Comparison of ENCODE assay signal across 2 cellular contexts in the genomic region with DNA sequence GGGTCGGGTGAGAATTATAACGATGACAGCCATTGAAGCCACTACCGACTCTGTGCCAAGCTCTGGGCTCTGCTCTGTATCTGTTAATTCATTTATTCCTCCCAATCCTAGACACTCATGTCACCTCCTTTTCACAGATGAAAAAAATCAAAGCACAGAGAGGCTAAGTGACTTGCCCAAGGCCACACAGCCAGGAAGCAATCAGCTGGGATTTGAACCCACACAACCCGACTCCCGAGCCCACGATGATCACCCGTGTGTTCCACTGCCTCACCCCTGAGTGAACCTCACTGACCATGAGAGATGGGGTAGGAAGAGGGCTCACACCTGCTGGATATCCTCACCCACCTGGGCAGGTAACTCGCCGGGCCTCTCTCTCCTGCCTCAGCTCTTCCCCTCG.
TF ChIP-seq lines count a peak whose summit lies in the region.

No MANE protein-coding gene starts in this region.

TF ChIP-seq in HepG2, 621 proteins besides CTCF, POLR2A, EP300 and RAD21:
- TF ChIP-seq ELF3 (CRISPR knock-in tag; IDR thresholded peaks at IDR 0.05), result no peak
- no peak for TF ChIP-seq ESRRA (CRISPR knock-in tag; IDR thresholded peaks at IDR 0.05; ENCODE audit: low read depth)
- no peak for TF ChIP-seq ZNF878 (CRISPR knock-in tag; IDR thresholded peaks at IDR 0.05)
- no peak for TF ChIP-seq KDM1A (CRISPR knock-in tag; IDR thresholded peaks at IDR 0.05)
- TF ChIP-seq RFX3 (CRISPR knock-in tag; IDR thresholded peaks at IDR 0.05), result no peak
- TF ChIP-seq ZNF768 (CRISPR knock-in tag; IDR thresholded peaks at IDR 0.05), result peak; percentile 93
- no peak for TF ChIP-seq NCOA1 (CRISPR knock-in tag; IDR thresholded peaks at IDR 0.05)
TF ChIP-seq in HepG2: peak in this region for 1.

TF ChIP-seq in K562, 482 proteins besides CTCF, POLR2A, EP300 and RAD21:
- TF ChIP-seq ZNF232 (CRISPR knock-in tag; IDR thresholded peaks at IDR 0.05) (no peak), SOX6 (IDR thresholded peaks at IDR 0.05) (no peak), MED1 (CRISPR knock-in tag; IDR thresholded peaks at IDR 0.05; ENCODE audit: borderline replicate concordance) (no peak), BCOR (IDR thresholded peaks at IDR 0.05) (peak; percentile 52), TEAD2 (tag; IDR thresholded peaks at IDR 0.05) (no peak), ZFP36 (IDR thresholded peaks at IDR 0.05; ENCODE audit: low read depth, low read length, partially characterized antibody) (peak; percentile 74), KHSRP (IDR thresholded peaks at IDR 0.05) (no peak), RBM25 (IDR thresholded peaks at IDR 0.05; ENCODE audit: low read depth, low read length, severe bottlenecking) (peak; percentile 72)
- TF ChIP-seq, protein P1, sequence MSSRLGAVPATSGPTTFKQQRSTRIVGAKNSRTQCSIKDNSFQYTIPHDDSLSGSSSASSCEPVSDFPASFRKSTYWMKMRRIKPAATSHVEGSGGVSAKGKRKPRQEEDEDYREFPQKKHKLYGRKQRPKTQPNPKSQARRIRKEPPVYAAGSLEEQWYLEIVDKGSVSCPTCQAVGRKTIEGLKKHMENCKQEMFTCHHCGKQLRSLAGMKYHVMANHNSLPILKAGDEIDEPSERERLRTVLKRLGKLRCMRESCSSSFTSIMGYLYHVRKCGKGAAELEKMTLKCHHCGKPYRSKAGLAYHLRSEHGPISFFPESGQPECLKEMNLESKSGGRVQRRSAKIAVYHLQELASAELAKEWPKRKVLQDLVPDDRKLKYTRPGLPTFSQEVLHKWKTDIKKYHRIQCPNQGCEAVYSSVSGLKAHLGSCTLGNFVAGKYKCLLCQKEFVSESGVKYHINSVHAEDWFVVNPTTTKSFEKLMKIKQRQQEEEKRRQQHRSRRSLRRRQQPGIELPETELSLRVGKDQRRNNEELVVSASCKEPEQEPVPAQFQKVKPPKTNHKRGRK (tag; IDR thresholded peaks at IDR 0.05), result no peak
